Comparison of ENCODE assay signal across 13 cellular contexts in genomic region chr10:26368463-26368862, GRCh38.
DNase-seq lines count a peak whose midpoint lies in the region; ATAC-seq, FAIRE-seq and TF ChIP-seq lines count a peak whose summit lies in the region.
"Had no signal": no experiment of that assay in that cellular context is flagged by ENCODE, and none has a peak within 500 bp of the region (broad histone marks: within the 10 kb centered on the region; RNA-seq: fewer than 3 reads in every experiment).

No MANE protein-coding gene starts in this region.

- DNase-seq in C1 segment of cervical spinal cord (lab: John Stamatoyannopoulos, UW) (no peak), NOMO-1 treated with dmso at 0.1 percent for 144 hours (lab: John Stamatoyannopoulos, UW; ENCODE audit: unreplicated experiment) (no peak), 8988T (no peak), D721Med (ENCODE audit: insufficient read length, low spot score) (no peak)
- DNase-seq: activated effector memory CD4-positive, alpha-beta T cell treated with anti-CD3 and anti-CD28 coated beads, Interleukin-2, amount 50 U/mL, for 16 hours; DMS153; left ventricle myocardium inferior had no signal

- no peak for FAIRE-seq in D721Med (lab: Jason Lieb, UNC)

- no peak for TF ChIP-seq CTCF in D721Med (IDR thresholded peaks at IDR 0.05; ENCODE audit: insufficient read depth, missing control alignments)

- peak; percentile 62 for ATAC-seq in GM18511 (IDR thresholded peaks at IDR 0.05; ENCODE audit: unreplicated experiment)
- ATAC-seq in GM21381 (IDR thresholded peaks at IDR 0.05; ENCODE audit: unreplicated experiment): peak; percentile 41
- peak; percentile 61 for ATAC-seq in HG02885 (IDR thresholded peaks at IDR 0.05; ENCODE audit: poor library complexity, unreplicated experiment)
- ATAC-seq in HG03521 (IDR thresholded peaks at IDR 0.05; ENCODE audit: unreplicated experiment): peak; percentile 33
- ATAC-seq: right cardiac atrium; stimulated activated effector memory CD8-positive, alpha-beta T cell treated with anti-CD3 and anti-CD28 coated beads, Interleukin-12 subunit alpha, Interleukin-12 subunit beta, amount 100 ng/mL, for 72 hours had no signal
